24 cellular contexts compared by ENCODE assay signal in genomic region chr1:36805979-36806640, GRCh38.
"Had no signal": no experiment of that assay in that cellular context is flagged by ENCODE, and none has a peak within 500 bp of the region (broad histone marks: within the 10 kb centered on the region; RNA-seq: fewer than 3 reads in every experiment).

No MANE protein-coding gene starts in this region.

- H3K27me3 ChIP-seq: colonic mucosa, dorsolateral prefrontal cortex, transverse colon had no signal

- FAIRE-seq: frontal cortex, islet of Langerhans had no signal

- H3K27ac ChIP-seq: colonic mucosa, heart right ventricle, left ventricle myocardium inferior, neutrophil, psoas muscle, sigmoid colon, skin epidermis, stomach, thoracic aorta, transverse colon had no signal

- H3K4me3 Mint-ChIP-seq: naive thymus-derived CD4-positive, alpha-beta T cell; nephron progenitor cell had no signal

- H3K9me3 ChIP-seq: colonic mucosa, heart right ventricle, left ventricle myocardium inferior, neutrophil, psoas muscle, sigmoid colon, stomach, thoracic aorta, transverse colon had no signal

- H3K36me3 Mint-ChIP-seq: naive thymus-derived CD4-positive, alpha-beta T cell had no signal

- H3K9me3 Mint-ChIP-seq: naive thymus-derived CD4-positive, alpha-beta T cell; nephron progenitor cell had no signal

- H3K36me3 ChIP-seq: colonic mucosa, heart right ventricle, left ventricle myocardium inferior, neutrophil, sigmoid colon, stomach, thoracic aorta, transverse colon had no signal

- H3K4me1 Mint-ChIP-seq: nephron progenitor cell had no signal

- DNase-seq: cerebellar nuclear complex; colonic mucosa; dorsolateral prefrontal cortex; effector CD8-positive, alpha-beta T cell; heart right ventricle; hypothalamus; left ventricle myocardium inferior; mesendoderm; naive thymus-derived CD4-positive, alpha-beta T cell; nephron progenitor cell; psoas muscle; sigmoid colon; stimulated activated CD4-positive, alpha-beta T cell treated with anti-CD3 and anti-CD28 coated beads, Interleukin-12 subunit alpha, Interleukin-12 subunit beta, amount 100 ng/mL, for 4 hours; stimulated activated naive CD4-positive, alpha-beta T cell; stomach; substantia nigra; transverse colon had no signal

- H3K27ac Mint-ChIP-seq: naive thymus-derived CD4-positive, alpha-beta T cell; nephron progenitor cell had no signal

- ATAC-seq: esophagus mucosa; heart right ventricle; naive thymus-derived CD4-positive, alpha-beta T cell; psoas muscle had no signal

- H3K4me3 ChIP-seq: colonic mucosa, dorsolateral prefrontal cortex, heart right ventricle, left ventricle myocardium inferior, lung, psoas muscle, sigmoid colon, skin epidermis, stomach, thoracic aorta, transverse colon had no signal

- H3K4me1 ChIP-seq: colonic mucosa, heart right ventricle, left ventricle myocardium inferior, psoas muscle, sigmoid colon, stomach, transverse colon had no signal
